Comparison of ENCODE assay signal across 1 cellular context in genomic region chr16:56547949-56548567, GRCh38.
TF ChIP-seq lines count a peak whose summit lies in the region.

No MANE protein-coding gene starts in this region.

TF ChIP-seq in HepG2, 621 proteins besides CTCF, POLR2A, EP300 and RAD21:
- no peak for TF ChIP-seq NPAS2 (CRISPR knock-in tag; IDR thresholded peaks at IDR 0.05; ENCODE audit: borderline replicate concordance)
- no peak for TF ChIP-seq ZNF619 (CRISPR knock-in tag; IDR thresholded peaks at IDR 0.05)
- no peak for TF ChIP-seq ZNF382 (CRISPR knock-in tag; IDR thresholded peaks at IDR 0.05; ENCODE audit: borderline replicate concordance)
- no peak for TF ChIP-seq CSRNP1 (CRISPR knock-in tag; IDR thresholded peaks at IDR 0.05)
- no peak for TF ChIP-seq LCORL (IDR thresholded peaks at IDR 0.05)
- TF ChIP-seq LCORL (CRISPR knock-in tag; IDR thresholded peaks at IDR 0.05) = 0 out of 2 replicates have a peak, but pooled peaks have one; percentile 7
